ENCODE assay signal across 9 cellular contexts in the genomic region with DNA sequence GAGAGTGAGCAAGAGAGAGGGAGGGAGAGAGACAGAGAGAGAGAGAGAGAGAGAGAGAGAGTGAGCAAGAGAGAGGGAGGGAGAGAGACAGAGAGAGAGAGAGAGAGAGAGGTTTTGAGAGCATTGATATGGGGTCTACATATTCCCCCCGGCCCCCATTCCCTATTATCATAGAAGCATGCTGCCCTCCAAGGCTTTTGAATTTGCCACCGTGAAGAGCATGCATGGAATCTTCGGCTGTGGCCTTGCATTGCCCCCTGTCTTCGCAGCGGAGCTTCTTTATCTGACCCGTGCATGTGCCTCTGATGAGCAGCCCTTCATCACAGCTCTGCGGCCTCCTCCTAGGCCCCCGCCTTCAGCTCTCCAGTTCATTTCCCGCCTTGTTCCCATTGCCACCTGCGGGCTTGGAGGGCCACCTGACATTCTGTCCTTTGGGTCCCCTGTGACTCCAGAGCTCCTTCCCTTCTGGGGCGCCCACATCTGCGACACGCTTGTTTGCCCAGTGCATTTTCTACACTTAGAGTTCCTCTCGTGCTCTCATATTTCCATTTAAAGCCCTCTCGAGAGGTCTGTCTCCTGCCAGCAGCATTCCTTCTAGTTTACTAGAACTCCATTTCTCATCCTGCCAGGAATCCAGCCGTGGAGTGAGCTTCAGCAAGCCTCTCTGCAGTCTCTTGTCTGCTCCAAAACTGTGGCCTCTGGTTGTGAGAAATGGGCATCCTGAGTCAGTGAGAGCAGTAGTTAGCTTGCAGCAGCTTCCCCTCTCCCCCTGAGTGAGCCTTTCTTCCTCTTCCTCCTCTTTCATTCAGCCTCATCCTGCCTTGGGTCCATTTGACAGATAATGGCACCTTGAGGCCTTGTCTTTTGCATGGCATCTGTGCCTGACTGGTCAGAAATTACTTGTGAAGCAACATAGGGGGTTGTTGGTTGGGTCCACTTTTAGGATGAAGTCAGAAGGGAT. TPM values are rescaled to one million over a fixed set of nuclear protein-coding genes. Genes with fewer than 3 reads are reported as not detected.
DNase-seq lines count a peak whose midpoint lies in the region; ATAC-seq, FAIRE-seq and TF ChIP-seq lines count a peak whose summit lies in the region.
"Had no signal": no experiment of that assay in that cellular context is flagged by ENCODE, and none has a peak within 500 bp of the region (broad histone marks: within the 10 kb centered on the region; RNA-seq: fewer than 3 reads in every experiment).

No MANE protein-coding gene starts in this region.

- H3K4me3 ChIP-seq in left lung (no peak overlapping the region), thyroid gland (replicated peaks in 1 of 3) (no peak overlapping the region)

- TF ChIP-seq POLR2A in thyroid gland (IDR thresholded peaks at IDR 0.05) (peak in 1 of 2 donors; percentile 28), GM12892 (IDR thresholded peaks at IDR 0.05; ENCODE audit: low read depth, low read length) (no peak)

- H3K9me3 ChIP-seq in left lung: no peaks in the 10 kb centered on the region
- no peaks in the 10 kb centered on the region for H3K9me3 ChIP-seq in thyroid gland

- peak; percentile 93 for ATAC-seq in left lung

- H3K4me1 ChIP-seq in left lung (peaks cover 16 to 37% of the 10 kb centered on the region in 2 donors), thyroid gland (peaks cover 17 to 29% of the 10 kb centered on the region in 2 donors)

- DNase-seq in NCI-H1417 (lab: John Stamatoyannopoulos, UW) (peak in 2 of 3 experiments; percentile 28 to 96), NCI-H1417 treated with DMSO at 0.1 percent for 48 hours (lab: John Stamatoyannopoulos, UW) (no peak), amniotic stem cell (lab: John Stamatoyannopoulos, UW) (peak; percentile 10), left lung (peak; percentile 79), thyroid gland (peak; percentile 84 to 91), SKM-1 treated with dmso at 0.1 percent for 144 hours (lab: John Stamatoyannopoulos, UW; ENCODE audit: unreplicated experiment) (no peak), GM12892 (ENCODE audit: insufficient read length) (no peak)
- DNase-seq in activated CD4-positive, alpha-beta T cell treated with anti-CD3 and anti-CD28 coated beads for 4 hours: no peak

- FAIRE-seq in GM12892 (lab: Jason Lieb, UNC): no peak

- WGBS in thyroid gland, 2 donors: 31 to 42% methylated on average over 16 of the region's 16 CpGs

- no peaks in the 10 kb centered on the region for H3K27me3 ChIP-seq in left lung
- H3K27me3 ChIP-seq in thyroid gland: no peaks in the 10 kb centered on the region

- H3K27ac ChIP-seq in left lung (peak overlapping the region; percentile 48 to 72), thyroid gland (peak overlapping the region; percentile 65 to 80 (median 68))
- H3K27ac ChIP-seq: 22Rv1 had no signal

- TF ChIP-seq CTCF in left lung (IDR thresholded peaks at IDR 0.05) (no peak), thyroid gland (IDR thresholded peaks at IDR 0.05) (peak in 5 of 6 experiments; percentile 15 to 77 (median 34))

- intact Hi-C loops in left lung (cut with DNase I): no loop called here
- intact Hi-C loops in thyroid gland (cut with DNase I): no loop called here

- H3K36me3 ChIP-seq in left lung: peaks cover 0 to 4% of the 10 kb centered on the region in 2 donors
- no peaks in the 10 kb centered on the region for H3K36me3 ChIP-seq in thyroid gland

RNA-seq across cellular contexts. Expression of a gene that starts 25.3 kb away (rescaled TPM):
- total RNA-seq in left lung: 100 to 1,000 TPM; 160 to 220 TPM
- total RNA-seq in thyroid gland: 100 to 1,000 TPM in 1 of 4 donors, 10 to 100 TPM in 3; 79.0 to 141 (median 82.8) TPM
- 0.02 TPM for polyA plus RNA-seq in GM12892 (2012; ENCODE audit: missing spikeins)

Comparison
In these comparisons a context has a peak if more than half of its experiments do, and no peak if none do; other contexts are left out.
1. DNase-seq: peak in NCI-H1417 (2 of 3), amniotic stem cell (single experiment), left lung (2 of 2) and thyroid gland (2 of 2); none in NCI-H1417 treated with DMSO at 0.1 percent for 48 hours (single experiment), SKM-1 treated with dmso at 0.1 percent for 144 hours (single experiment), GM12892 (single experiment) and activated CD4-positive, alpha-beta T cell treated with anti-CD3 and anti-CD28 coated beads for 4 hours (0 of 2).
2. CTCF ChIP-seq: peak in thyroid gland (5 of 6); none in left lung (0 of 2).